In genomic region chr3:184471439-184471838, GRCh38 we compare ENCODE assay signal across 16 cellular contexts.
"Had no signal": no experiment of that assay in that cellular context is flagged by ENCODE, and none has a peak within 500 bp of the region (broad histone marks: within the 10 kb centered on the region; RNA-seq: fewer than 3 reads in every experiment).

No MANE protein-coding gene starts in this region.

- H3K27ac Mint-ChIP-seq: effector memory CD8-positive, alpha-beta T cell; naive thymus-derived CD4-positive, alpha-beta T cell; nephron progenitor cell; stimulated activated naive B cell treated with anti-CD40 and anti-IgM and Interleukin-4, amounts not matched to agents 10 μg/mL and 1 μg/mL and 100 μg/mL, for 72 hours; stimulated activated naive CD8-positive, alpha-beta T cell treated with anti-CD3 and anti-CD28 coated beads, Interleukin-15, amount 100 ng/mL, for 72 hours had no signal

- H3K9me3 Mint-ChIP-seq: effector memory CD8-positive, alpha-beta T cell; stimulated activated naive CD8-positive, alpha-beta T cell treated with anti-CD3 and anti-CD28 coated beads, Interleukin-15, amount 100 ng/mL, for 72 hours had no signal

- ATAC-seq: effector memory CD8-positive, alpha-beta T cell; left cardiac atrium; left ventricle myocardium superior; naive thymus-derived CD4-positive, alpha-beta T cell; right lobe of liver; stimulated activated naive B cell treated with anti-CD40 and anti-IgM and Interleukin-4, amounts not matched to agents 10 μg/mL and 1 μg/mL and 100 μg/mL, for 72 hours; stimulated activated naive CD8-positive, alpha-beta T cell treated with anti-CD3 and anti-CD28 coated beads, Interleukin-15, amount 100 ng/mL, for 72 hours had no signal

- H3K4me3 Mint-ChIP-seq: effector memory CD8-positive, alpha-beta T cell; nephron progenitor cell; stimulated activated naive B cell treated with anti-CD40 and anti-IgM and Interleukin-4, amounts not matched to agents 10 μg/mL and 1 μg/mL and 100 μg/mL, for 72 hours; stimulated activated naive CD8-positive, alpha-beta T cell treated with anti-CD3 and anti-CD28 coated beads, Interleukin-15, amount 100 ng/mL, for 72 hours had no signal

- H3K4me1 Mint-ChIP-seq: nephron progenitor cell had no signal

- H3K36me3 Mint-ChIP-seq: naive thymus-derived CD4-positive, alpha-beta T cell had no signal

- DNase-seq: effector memory CD8-positive, alpha-beta T cell; erythroblast; foreskin melanocyte; head of caudate nucleus; kidney; left cardiac atrium; left ventricle myocardium superior; mesendoderm; naive thymus-derived CD4-positive, alpha-beta T cell; nephron progenitor cell; right lobe of liver; stimulated activated CD4-positive, alpha-beta T cell treated with anti-CD3 and anti-CD28 coated beads, Interleukin-4, amount 100 ng/mL, for 4 hours; stimulated activated naive B cell treated with anti-CD40 and anti-IgM and Interleukin-4, amounts not matched to agents 10 μg/mL and 1 μg/mL and 100 μg/mL, for 72 hours; stimulated activated naive CD8-positive, alpha-beta T cell treated with anti-CD3 and anti-CD28 coated beads, Interleukin-15, amount 100 ng/mL, for 72 hours; substantia nigra; transverse colon had no signal
